Comparison of ENCODE assay signal across 11 cellular contexts in genomic region chr2:203097735-203098134, GRCh38.
DNase-seq lines count a peak whose midpoint lies in the region; ATAC-seq and TF ChIP-seq lines count a peak whose summit lies in the region.
"Had no signal": no experiment of that assay in that cellular context is flagged by ENCODE, and none has a peak within 500 bp of the region (broad histone marks: within the 10 kb centered on the region; RNA-seq: fewer than 3 reads in every experiment).

No MANE protein-coding gene starts in this region.

- H3K36me3 ChIP-seq in cardiac muscle cell = peaks cover 13% of the 10 kb centered on the region
- H3K36me3 ChIP-seq: BLaER1 had no signal

- intact Hi-C loops in Right ventricle myocardium inferior (cut with DNase I) = no loop called here

- peaks cover 27% of the 10 kb centered on the region for H3K36me3 Mint-ChIP-seq in type B pancreatic cell

- TF ChIP-seq CTCF in cardiac muscle cell (IDR thresholded peaks at IDR 0.05; ENCODE audit: low read depth, low read length) (peak; percentile 20), foreskin keratinocyte (conservative IDR thresholded peaks at IDR 0.05) (peak; percentile 54), type B pancreatic cell (conservative IDR thresholded peaks at IDR 0.05) (peak; percentile 63)

- no peaks in the 10 kb centered on the region for H3K4me1 Mint-ChIP-seq in type B pancreatic cell (ENCODE audit: unreplicated experiment)

- H3K4me3 Mint-ChIP-seq in type B pancreatic cell = no peak overlapping the region

- DNase-seq in cardiac muscle cell (ENCODE audit: low read depth in 1 of 2, low spot score in 1 of 2) = peak in 1 of 2 donors; percentile 13
- no peak for DNase-seq in Right ventricle myocardium inferior (ENCODE audit: missing footprints)
- DNase-seq in foreskin keratinocyte = peak in 1 of 2 donors; percentile 1
- no peak for DNase-seq in type B pancreatic cell (ENCODE audit: extremely low spot score, unreplicated experiment)
- DNase-seq in HCEC 1CT = no peak
- DNase-seq in anterior cingulate cortex (lab: John Stamatoyannopoulos, UW) = no peak
- DNase-seq: stimulated activated CD4-positive, alpha-beta T cell treated with anti-CD3 and anti-CD28 coated beads, Interleukin-12 subunit alpha, Interleukin-12 subunit beta, amount 100 ng/mL, for 4 hours; stimulated activated naive CD4-positive, alpha-beta T cell had no signal

- no peak overlapping the region for H3K27ac Mint-ChIP-seq in type B pancreatic cell

- H3K4me3 ChIP-seq in cardiac muscle cell = no peak overlapping the region
- H3K4me3 ChIP-seq: BLaER1 had no signal

- no peak for ATAC-seq in Right ventricle myocardium inferior
- peak; percentile 56; the same call in 1 of the 3 replicates for ATAC-seq in SK-N-SH treated with all-trans-retinoic acid at 6 μM for 48 hours
- peak; percentile 43 for ATAC-seq in foreskin keratinocyte
- ATAC-seq in HG03045 (IDR thresholded peaks at IDR 0.05; ENCODE audit: unreplicated experiment) = no peak

- H3K4me1 ChIP-seq in cardiac muscle cell (ENCODE audit: low read depth) (no peaks in the 10 kb centered on the region), foreskin keratinocyte (no peaks in the 10 kb centered on the region)
- H3K4me1 ChIP-seq: BLaER1 had no signal

- H3K27ac ChIP-seq in cardiac muscle cell = no peak overlapping the region
- no peak overlapping the region for H3K27ac ChIP-seq in foreskin keratinocyte
- H3K27ac ChIP-seq: BLaER1 had no signal

- no peaks in the 10 kb centered on the region for H3K9me3 Mint-ChIP-seq in type B pancreatic cell

- no peaks in the 10 kb centered on the region for H3K9me3 ChIP-seq in cardiac muscle cell (ENCODE audit: low read depth)
- H3K9me3 ChIP-seq: BLaER1 had no signal

- H3K27me3 ChIP-seq in cardiac muscle cell (no peaks in the 10 kb centered on the region), foreskin keratinocyte (no peaks in the 10 kb centered on the region)
- H3K27me3 ChIP-seq: BLaER1 had no signal

- H3K27me3 Mint-ChIP-seq in type B pancreatic cell = no peaks in the 10 kb centered on the region

TF ChIP-seq in SK-N-SH treated with all-trans-retinoic acid at 6 μM for 48 hours, 23 proteins besides CTCF, POLR2A, EP300 and RAD21:
- TF ChIP-seq TCF4 (CRISPR knock-in tag; IDR thresholded peaks at IDR 0.05; ENCODE audit: borderline replicate concordance) = no peak
- TF ChIP-seq PPARA (CRISPR knock-in tag; IDR thresholded peaks at IDR 0.05; ENCODE audit: borderline replicate concordance) = no peak
- no peak for TF ChIP-seq CREB5 (CRISPR knock-in tag; IDR thresholded peaks at IDR 0.05; ENCODE audit: low read depth)
- no peak for TF ChIP-seq BACH2 (CRISPR knock-in tag; IDR thresholded peaks at IDR 0.05; ENCODE audit: borderline replicate concordance)
- TF ChIP-seq TSHZ2 (CRISPR knock-in tag; IDR thresholded peaks at IDR 0.05) = no peak
- no peak for TF ChIP-seq ESRRG (CRISPR knock-in tag; IDR thresholded peaks at IDR 0.05)
- TF ChIP-seq OSR1 (CRISPR knock-in tag; IDR thresholded peaks at IDR 0.05) = no peak
- no peak for TF ChIP-seq ZFP3 (CRISPR knock-in tag; IDR thresholded peaks at IDR 0.05)
- TF ChIP-seq ZC3H10 (CRISPR knock-in tag; IDR thresholded peaks at IDR 0.05) = no peak
- TF ChIP-seq ZNF565 (CRISPR knock-in tag; conservative IDR thresholded peaks at IDR 0.05; ENCODE audit: low read depth) = no peak
- no peak for TF ChIP-seq TOX (CRISPR knock-in tag; IDR thresholded peaks at IDR 0.05; ENCODE audit: borderline replicate concordance)
- no peak for TF ChIP-seq ARNTL (CRISPR knock-in tag; IDR thresholded peaks at IDR 0.05; ENCODE audit: borderline replicate concordance, low read depth)
TF ChIP-seq in SK-N-SH treated with all-trans-retinoic acid at 6 μM for 48 hours: peak in this region for 0.

Comparison
In these comparisons a context has a peak if more than half of its experiments do, and no peak if none do; other contexts are left out.
1. ATAC-seq: peak in SK-N-SH treated with all-trans-retinoic acid at 6 μM for 48 hours (single experiment) and foreskin keratinocyte (single experiment); none in Right ventricle myocardium inferior (single experiment) and HG03045 (single experiment).
2. Peak in every context shown above with its lines, with median percentiles within 50 percentile points of each other: CTCF ChIP-seq.